ENCODE assay signal across 25 cellular contexts in genomic region chr10:62792261-62792660, GRCh38. TPM values are rescaled to one million over a fixed set of nuclear protein-coding genes. Genes with fewer than 3 reads are reported as not detected.
DNase-seq lines count a peak whose midpoint lies in the region; ATAC-seq, FAIRE-seq and TF ChIP-seq lines count a peak whose summit lies in the region.
"Had no signal": no experiment of that assay in that cellular context is flagged by ENCODE, and none has a peak within 500 bp of the region (broad histone marks: within the 10 kb centered on the region; RNA-seq: fewer than 3 reads in every experiment).

No MANE protein-coding gene starts in this region.

- TF ChIP-seq POLR2A in GM12892 (IDR thresholded peaks at IDR 0.05; ENCODE audit: low read depth, low read length): no peak

- H3K9me3 ChIP-seq in right cardiac atrium (ENCODE audit: control insufficient read depth, low read length): no peaks in the 10 kb centered on the region
- H3K9me3 ChIP-seq: BE2C, BLaER1 had no signal

- H3K4me3 ChIP-seq in right cardiac atrium (ENCODE audit: low read length): no peak overlapping the region
- H3K4me3 ChIP-seq: BLaER1, GM12878 had no signal

- H3K27me3 ChIP-seq in right cardiac atrium (ENCODE audit: control insufficient read depth, insufficient read depth): no peaks in the 10 kb centered on the region
- H3K27me3 ChIP-seq: BLaER1 had no signal

- no peak for FAIRE-seq in GM12892 (lab: Jason Lieb, UNC)
- FAIRE-seq: A204.1, GM12878, GM19239 had no signal

- H3K4me1 ChIP-seq in right cardiac atrium (ENCODE audit: control insufficient read depth, insufficient read depth, low read length): no peaks in the 10 kb centered on the region
- H3K4me1 ChIP-seq: BE2C had no signal

- peak in 2 of 3 donors; percentile 35 to 36 for DNase-seq in right cardiac atrium
- no peak for DNase-seq in left ventricle myocardium superior
- DNase-seq in RPMI7951 (ENCODE audit: low read depth): peak; percentile 49
- no peak for DNase-seq in GM12892 (ENCODE audit: insufficient read length)
- DNase-seq in NCI-H128 (lab: John Stamatoyannopoulos, UW; ENCODE audit: unreplicated experiment): no peak
- DNase-seq: 8988T; ACHN; BE2C; C1 segment of cervical spinal cord; CD4-positive, alpha-beta memory T cell; CD4-positive, CD25-positive, alpha-beta regulatory T cell; CD8-positive, alpha-beta memory T cell; COR-L47; DMS 273 treated with DMSO at 0.1 percent for 48 hours; DMS153; DMS53; DMS79; DND-41; EL; GDM1 had no signal

- 76% methylated on average over 5 of the region's 5 CpGs for WGBS in right cardiac atrium

- intact Hi-C loops in right cardiac atrium (cut with DNase I): no loop called here
- intact Hi-C loops in left ventricle myocardium superior (cut with micrococcal nuclease): no loop called here

- no peak for ATAC-seq in right cardiac atrium
- ATAC-seq in left ventricle myocardium superior: no peak
- ATAC-seq: GM12878 had no signal

- no peak overlapping the region for H3K27ac ChIP-seq in right cardiac atrium (ENCODE audit: low read length)
- H3K27ac ChIP-seq: BLaER1 had no signal

RNA-seq across cellular contexts. Expression of gene ADO, which starts 12.3 kb away (rescaled TPM):
- total RNA-seq in right cardiac atrium: 10 to 100 TPM; 21.8 to 30.9 (median 25.5) TPM
- polyA plus RNA-seq in right cardiac atrium: 12.7 TPM
- total RNA-seq in left ventricle myocardium superior: 16.7 TPM
- 27.4 and 31.7 TPM in 2 replicates for total RNA-seq in RPMI7951 (2014; rRNA removed; shearing (Covaris generic))
- polyA plus RNA-seq in GM12892 (2012; ENCODE audit: missing spikeins): 20.1 TPM

RNA-seq across cellular contexts. Expression of gene EGR2, which starts 23.9 kb away (rescaled TPM):
- total RNA-seq in right cardiac atrium: 1 to 10 TPM in 3 of 4 donors, under 1 TPM in 1; 0.54 to 4.7 (median 1.6) TPM
- 13.7 TPM for polyA plus RNA-seq in right cardiac atrium
- 0.55 TPM for total RNA-seq in left ventricle myocardium superior
- 2.3 and 5.9 TPM in 2 replicates for total RNA-seq in RPMI7951 (2014; rRNA removed; shearing (Covaris generic))
- 68.4 TPM for polyA plus RNA-seq in GM12892 (2012; ENCODE audit: missing spikeins)
- total RNA-seq: G401 had no signal
- polyA plus RNA-seq: CD8-positive, alpha-beta memory T cell had no signal

Comparison
In these comparisons a context has a peak if more than half of its experiments do, and no peak if none do; other contexts are left out.
1. DNase-seq: peak in right cardiac atrium (2 of 3) and RPMI7951 (single experiment); none in left ventricle myocardium superior (single experiment), GM12892 (single experiment) and NCI-H128 (single experiment).